1 cellular context compared by ENCODE assay signal in genomic region chr3:196287066-196287404, GRCh38.
TF ChIP-seq lines count a peak whose summit lies in the region.

No MANE protein-coding gene starts in this region.

TF ChIP-seq in GM12878, 131 proteins besides CTCF, POLR2A, EP300 and RAD21:
- TF ChIP-seq SUPT20H (IDR thresholded peaks at IDR 0.05; ENCODE audit: borderline replicate concordance, control insufficient read depth, low read depth, low read length) (no peak), HDAC2 (IDR thresholded peaks at IDR 0.05) (no peak), MLLT1 (IDR thresholded peaks at IDR 0.05) (peak; percentile 97), BCL11A (IDR thresholded peaks at IDR 0.05; ENCODE audit: low read depth, low read length) (no peak), NFXL1 (IDR thresholded peaks at IDR 0.05; ENCODE audit: borderline replicate concordance) (no peak), SRF (IDR thresholded peaks at IDR 0.05; ENCODE audit: low read depth in 2 of 2, low read length in 2 of 2) (peak in 1 of 2 experiments; percentile 25; a peak in 1 of 4 replicates), NBN (IDR thresholded peaks at IDR 0.05) (no peak), BACH1 (IDR thresholded peaks at IDR 0.05; ENCODE audit: borderline replicate concordance) (0 out of 2 replicates have a peak, but pooled peaks have one; percentile 11)
